ENCODE assay signal across 29 cellular contexts in the genomic region with DNA sequence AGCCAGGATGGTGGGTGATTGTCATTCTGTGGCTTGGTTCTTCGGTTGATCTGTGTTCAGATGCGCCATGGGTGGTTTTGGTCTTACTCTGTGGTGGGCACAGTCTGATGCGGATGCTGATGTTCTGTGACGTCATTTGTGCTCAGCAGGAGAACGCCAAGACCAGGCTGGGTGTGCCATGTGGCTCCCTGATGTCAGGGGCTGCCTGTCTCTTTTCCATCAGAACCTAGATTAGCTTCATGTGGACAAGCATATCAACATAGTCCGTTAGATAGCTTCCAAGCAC.
DNase-seq lines count a peak whose midpoint lies in the region; ATAC-seq, FAIRE-seq and TF ChIP-seq lines count a peak whose summit lies in the region.
"Had no signal": no experiment of that assay in that cellular context is flagged by ENCODE, and none has a peak within 500 bp of the region (broad histone marks: within the 10 kb centered on the region; RNA-seq: fewer than 3 reads in every experiment).

No MANE protein-coding gene starts in this region.

- no peaks in the 10 kb centered on the region for H4K20me1 ChIP-seq in K562 (replicated peaks; ENCODE audit: control insufficient read depth, insufficient read depth, low read length)
- no peaks in the 10 kb centered on the region for H4K20me1 ChIP-seq in neural cell (ENCODE audit: insufficient read depth)

- H3K9me3 ChIP-seq in K562 (replicated peaks; ENCODE audit: control insufficient read depth, insufficient read depth, low read depth, low read length) (no peaks in the 10 kb centered on the region), neural cell (ENCODE audit: low read length) (no peaks in the 10 kb centered on the region), BE2C (no peaks in the 10 kb centered on the region), upper lobe of right lung (no peaks in the 10 kb centered on the region)
- H3K9me3 ChIP-seq: HAP-1, SJCRH30 had no signal

- H3K4me1 ChIP-seq in K562 (replicated peaks in 1 of 2; ENCODE audit: control insufficient read depth in 2 of 2, insufficient read depth in 2 of 2, low read length in 2 of 2) (no peaks in the 10 kb centered on the region), BE2C (no peaks in the 10 kb centered on the region), upper lobe of right lung (no peaks in the 10 kb centered on the region)
- H3K4me1 ChIP-seq: SJCRH30 had no signal

- H3K9me2 ChIP-seq in neural cell (ENCODE audit: insufficient read depth, low read length): no peaks in the 10 kb centered on the region

- peaks cover 10% of the 10 kb centered on the region for H3F3A ChIP-seq in neural cell (ENCODE audit: insufficient read depth, low read length, poor library complexity, severe bottlenecking)

- H3K9me1 ChIP-seq in K562 (ENCODE audit: control insufficient read depth, insufficient read depth, low read length): no peaks in the 10 kb centered on the region

- peaks cover 19% of the 10 kb centered on the region for H3K27me3 Mint-ChIP-seq in activated CD8-positive, alpha-beta memory T cell treated with anti-CD3 and anti-CD28 coated beads, Interleukin-2, amount 10 ng/mL, durations not matched to agents 7 days and 5 days
- peaks cover 7 to 41% of the 10 kb centered on the region in 2 donors for H3K27me3 Mint-ChIP-seq in natural killer cell (ENCODE audit: low read depth in 2 of 2)

- no peak for FAIRE-seq in K562 (lab: Jason Lieb, UNC)
- FAIRE-seq: GM12892, HTR-8/SVneo had no signal

- ATAC-seq in activated CD8-positive, alpha-beta memory T cell treated with anti-CD3 and anti-CD28 coated beads, Interleukin-2, amount 10 ng/mL, durations not matched to agents 7 days and 5 days: no peak
- ATAC-seq in K562: no peak
- no peak for ATAC-seq in natural killer cell
- no peak for ATAC-seq in upper lobe of right lung
- ATAC-seq: Right ventricle myocardium inferior, SK-N-SH treated with all-trans-retinoic acid at 6 μM for 48 hours had no signal

- no peak for TF ChIP-seq POLR2A in K562 (conservative IDR thresholded peaks at IDR 0.05)

- H3K9me3 Mint-ChIP-seq in activated CD8-positive, alpha-beta memory T cell treated with anti-CD3 and anti-CD28 coated beads, Interleukin-2, amount 10 ng/mL, durations not matched to agents 7 days and 5 days (ENCODE audit: low read depth): no peaks in the 10 kb centered on the region
- H3K9me3 Mint-ChIP-seq in natural killer cell: no peaks in the 10 kb centered on the region
- H3K9me3 Mint-ChIP-seq: CD8-positive, alpha-beta memory T cell; HFFc6 had no signal

- H3K4me3 ChIP-seq in K562 (no peak overlapping the region), neural cell (ENCODE audit: low read length) (no peak overlapping the region), BE2C (ENCODE audit: low read depth, low read length) (no peak overlapping the region), upper lobe of right lung (no peak overlapping the region)
- H3K4me3 ChIP-seq: HAP-1, PC-9, SJCRH30 had no signal

- no peaks in the 10 kb centered on the region for H3K36me3 Mint-ChIP-seq in activated CD8-positive, alpha-beta memory T cell treated with anti-CD3 and anti-CD28 coated beads, Interleukin-2, amount 10 ng/mL, durations not matched to agents 7 days and 5 days
- H3K36me3 Mint-ChIP-seq in natural killer cell: no peaks in the 10 kb centered on the region
- H3K36me3 Mint-ChIP-seq: CD14-positive monocyte; CD8-positive, alpha-beta memory T cell had no signal

- no peak for TF ChIP-seq CTCF in K562 (IDR thresholded peaks at IDR 0.05 in 2 of 3, conservative IDR thresholded peaks at IDR 0.05 in 1 of 3; ENCODE audit: insufficient read depth in 2 of 3, low read depth in 1 of 3, low read length in 3 of 3)
- TF ChIP-seq CTCF in neural cell (IDR thresholded peaks at IDR 0.05; ENCODE audit: poor library complexity, severe bottlenecking): no peak
- no peak for TF ChIP-seq CTCF in BE2C (IDR thresholded peaks at IDR 0.05; ENCODE audit: low read depth, low read length)
- no peak for TF ChIP-seq CTCF in natural killer cell (IDR thresholded peaks at IDR 0.05)
- TF ChIP-seq CTCF in upper lobe of right lung (IDR thresholded peaks at IDR 0.05): no peak

- TF ChIP-seq EP300 in K562 (IDR thresholded peaks at IDR 0.05; ENCODE audit: low read length) (no peak), neural cell (conservative IDR thresholded peaks at IDR 0.05; ENCODE audit: poor library complexity, severe bottlenecking) (no peak)

- H3K27ac Mint-ChIP-seq in activated CD8-positive, alpha-beta memory T cell treated with anti-CD3 and anti-CD28 coated beads, Interleukin-2, amount 10 ng/mL, durations not matched to agents 7 days and 5 days: no peak overlapping the region
- H3K27ac Mint-ChIP-seq in natural killer cell: no peak overlapping the region
- H3K27ac Mint-ChIP-seq: B cell; CD14-positive monocyte; CD8-positive, alpha-beta memory T cell; HFFc6 had no signal

- in situ Hi-C loops in K562 (cut with MboI): no loop called here

- H2AFZ ChIP-seq in K562 (ENCODE audit: low read depth, low read length) (no peak overlapping the region), neural cell (ENCODE audit: low read depth, low read length) (no peak overlapping the region)
- H2AFZ ChIP-seq: PC-9 had no signal

- H3K9ac ChIP-seq in K562 (ENCODE audit: insufficient read depth in 1 of 2, low read depth in 2 of 2, low read length in 2 of 2) (no peak overlapping the region), neural cell (ENCODE audit: low read length) (no peak overlapping the region)

- no peak overlapping the region for H3K4me3 Mint-ChIP-seq in activated CD8-positive, alpha-beta memory T cell treated with anti-CD3 and anti-CD28 coated beads, Interleukin-2, amount 10 ng/mL, durations not matched to agents 7 days and 5 days
- H3K4me3 Mint-ChIP-seq in natural killer cell: no peak overlapping the region
- H3K4me3 Mint-ChIP-seq: B cell; CD14-positive monocyte; CD8-positive, alpha-beta memory T cell; HFFc6 had no signal

- no peaks in the 10 kb centered on the region for H3K36me3 ChIP-seq in K562 (ENCODE audit: control insufficient read depth, insufficient read depth, low read length)
- no peaks in the 10 kb centered on the region for H3K36me3 ChIP-seq in neural cell (ENCODE audit: insufficient read depth, low read length)
- H3K36me3 ChIP-seq in BE2C: no peaks in the 10 kb centered on the region
- H3K36me3 ChIP-seq in upper lobe of right lung: no peaks in the 10 kb centered on the region
- H3K36me3 ChIP-seq: HAP-1, SJCRH30 had no signal

- H3K4me2 ChIP-seq in K562 (ENCODE audit: insufficient read depth, low read length) (no peak overlapping the region), neural cell (ENCODE audit: low read length) (no peak overlapping the region)
- H3K4me2 ChIP-seq: PC-9 had no signal

- WGBS in K562 (ENCODE audit: insufficient coverage, low coverage, missing lambda C conversion rate): 3% methylated on average over 5 of the region's 6 CpGs

- POLR2A ChIA-PET in K562 (lab: Yijun Ruan, JAX): no interaction called here

- CTCF ChIA-PET in activated CD8-positive, alpha-beta memory T cell treated with anti-CD3 and anti-CD28 coated beads, Interleukin-2, amount 10 ng/mL, durations not matched to agents 7 days and 5 days (lab: Charles Lee): no interaction called here
- CTCF ChIA-PET in K562 (lab: Yijun Ruan, JAX; ENCODE audit: low intra/inter-chr PET ratio): no interaction called here

- H3K79me2 ChIP-seq in K562 (ENCODE audit: control insufficient read depth, insufficient read depth, low read length): no peaks in the 10 kb centered on the region
- H3K79me2 ChIP-seq in neural cell (replicated peaks; ENCODE audit: insufficient read depth, low read length): no peaks in the 10 kb centered on the region

- DNase-seq in activated CD8-positive, alpha-beta memory T cell treated with anti-CD3 and anti-CD28 coated beads, Interleukin-2, amount 10 ng/mL, durations not matched to agents 7 days and 5 days: peak; percentile 18
- no peak for DNase-seq in activated CD8-positive, alpha-beta memory T cell treated with anti-CD3 and anti-CD28 coated beads, Interleukin-2, amount 50 U/mL, for 4 hours
- no peak for DNase-seq in K562 (ENCODE audit: extremely low read depth in 1 of 4, low spot score in 3 of 4)
- no peak for DNase-seq in BE2C
- DNase-seq in natural killer cell: no peak
- DNase-seq in upper lobe of right lung: no peak
- DNase-seq: Calu3; CD8-positive, alpha-beta memory T cell; DMS79 treated with DMSO at 0.1 percent for 48 hours; GF-D8; HFFc6; NCI-H1105 treated with DMSO at 0.1 percent for 48 hours; NCI-H146; NCI-H1930; NCI-H2107; NCI-H446; NCI-H524 treated with DMSO at 0.1 percent for 48 hours; NK-92 treated with Interleukin-12 subunit alpha and Interleukin-12 subunit beta, amount 100 ng/mL, for 24 hours; PC-9; SJCRH30 had no signal

- intact Hi-C loops in K562 (cut with micrococcal nuclease): no loop called here
- intact Hi-C loops in natural killer cell (cut with micrococcal nuclease): no loop called here
- intact Hi-C loops in upper lobe of right lung (cut with DNase I): no loop called here

- no peak for TF ChIP-seq RAD21 in K562 (CRISPR knock-in tag; conservative IDR thresholded peaks at IDR 0.05 in 1 of 2, IDR thresholded peaks at IDR 0.05 in 1 of 2)
- no peak for TF ChIP-seq RAD21 in neural cell (conservative IDR thresholded peaks at IDR 0.05)

- BruUV-seq in K562 (replicated peaks; lab: Mats Ljungman, UMichigan): no TSS peak

- H3K27me3 ChIP-seq in K562 (ENCODE audit: control insufficient read depth in 2 of 2, insufficient read depth in 2 of 2, low read length in 2 of 2) (peaks cover 0 to 6% of the 10 kb centered on the region in 2 experiments; a peak in 2 of 5 replicates), neural cell (ENCODE audit: insufficient read depth, low read depth, low read length) (no peaks in the 10 kb centered on the region), BE2C (no peaks in the 10 kb centered on the region), upper lobe of right lung (no peaks in the 10 kb centered on the region)
- H3K27me3 ChIP-seq: SJCRH30 had no signal

- H3K27ac ChIP-seq in K562 (ENCODE audit: extremely low read depth, low read depth, low read length) (no peak overlapping the region), neural cell (ENCODE audit: low read length) (peak overlapping the region; percentile 39), upper lobe of right lung (no peak overlapping the region)
- H3K27ac ChIP-seq: 22Rv1, PC-9, SJCRH30 had no signal

- H3K4me1 Mint-ChIP-seq in activated CD8-positive, alpha-beta memory T cell treated with anti-CD3 and anti-CD28 coated beads, Interleukin-2, amount 10 ng/mL, durations not matched to agents 7 days and 5 days: no peaks in the 10 kb centered on the region
- H3K4me1 Mint-ChIP-seq in natural killer cell: no peaks in the 10 kb centered on the region
- H3K4me1 Mint-ChIP-seq: B cell; CD14-positive monocyte; CD8-positive, alpha-beta memory T cell had no signal

TF ChIP-seq in K562, 482 proteins besides CTCF, POLR2A, EP300 and RAD21:
- TF ChIP-seq PHF8 (IDR thresholded peaks at IDR 0.05; ENCODE audit: borderline replicate concordance, low read length): no peak
- no peak for TF ChIP-seq ATF1 (CRISPR knock-in tag; IDR thresholded peaks at IDR 0.05)
- 0 out of 2 replicates have a peak, but pooled peaks have one; percentile 12 for TF ChIP-seq ATF1 (tag; IDR thresholded peaks at IDR 0.05)
